ENCODE assay signal across 21 cellular contexts in genomic region chrX:125387945-125388344, GRCh38.
"Had no signal": no experiment of that assay in that cellular context is flagged by ENCODE, and none has a peak within 500 bp of the region (broad histone marks: within the 10 kb centered on the region; RNA-seq: fewer than 3 reads in every experiment).

No MANE protein-coding gene starts in this region.

- ATAC-seq: gastroesophageal sphincter; left lobe of liver; mucosa of descending colon; naive thymus-derived CD8-positive, alpha-beta T cell; stimulated activated naive B cell treated with anti-CD40 and anti-IgM and Interleukin-4, amounts not matched to agents 10 μg/mL and 1 μg/mL and 100 μg/mL, for 72 hours; stimulated activated naive CD8-positive, alpha-beta T cell treated with anti-CD3 and anti-CD28 coated beads, Interleukin-15, amount 100 ng/mL, for 72 hours had no signal

- H3K27me3 ChIP-seq: esophagus muscularis mucosa, gastroesophageal sphincter, right atrium auricular region, sigmoid colon, testis, tibial nerve had no signal

- H3K4me1 ChIP-seq: esophagus muscularis mucosa, gastroesophageal sphincter, right atrium auricular region, sigmoid colon, testis, tibial nerve had no signal

- DNase-seq: effector memory CD4-positive, alpha-beta T cell; foreskin fibroblast; glutamatergic neuron; islet precursor cell; mammary epithelial cell; mucosa of descending colon; naive thymus-derived CD8-positive, alpha-beta T cell; posterior cingulate gyrus; sigmoid colon; stimulated activated CD4-positive, alpha-beta T cell treated with anti-CD3 and anti-CD28 coated beads, Interleukin-2, amount 100 ng/mL, for 24 hours; stimulated activated CD4-positive, alpha-beta T cell treated with anti-CD3 and anti-CD28 coated beads, Interleukin-4, amount 100 ng/mL, for 4 hours; stimulated activated naive B cell treated with anti-CD40 and anti-IgM and Interleukin-4, amounts not matched to agents 10 μg/mL and 1 μg/mL and 100 μg/mL, for 72 hours; stimulated activated naive CD8-positive, alpha-beta T cell treated with anti-CD3 and anti-CD28 coated beads, Interleukin-15, amount 100 ng/mL, for 72 hours; testis had no signal

- H3K4me3 ChIP-seq: esophagus muscularis mucosa, gastroesophageal sphincter, mucosa of descending colon, right atrium auricular region, sigmoid colon, skin epidermis, testis, tibial nerve had no signal

- H3K27ac ChIP-seq: epithelial cell of prostate, esophagus muscularis mucosa, gastroesophageal sphincter, right atrium auricular region, sigmoid colon, skin epidermis, testis, tibial nerve had no signal

- H3K36me3 ChIP-seq: esophagus muscularis mucosa, gastroesophageal sphincter, right atrium auricular region, sigmoid colon, tibial nerve had no signal

- H3K9me3 ChIP-seq: esophagus muscularis mucosa, gastroesophageal sphincter, mucosa of descending colon, right atrium auricular region, sigmoid colon, testis, tibial nerve had no signal
